ENCODE assay signal across 24 cellular contexts in the genomic region with DNA sequence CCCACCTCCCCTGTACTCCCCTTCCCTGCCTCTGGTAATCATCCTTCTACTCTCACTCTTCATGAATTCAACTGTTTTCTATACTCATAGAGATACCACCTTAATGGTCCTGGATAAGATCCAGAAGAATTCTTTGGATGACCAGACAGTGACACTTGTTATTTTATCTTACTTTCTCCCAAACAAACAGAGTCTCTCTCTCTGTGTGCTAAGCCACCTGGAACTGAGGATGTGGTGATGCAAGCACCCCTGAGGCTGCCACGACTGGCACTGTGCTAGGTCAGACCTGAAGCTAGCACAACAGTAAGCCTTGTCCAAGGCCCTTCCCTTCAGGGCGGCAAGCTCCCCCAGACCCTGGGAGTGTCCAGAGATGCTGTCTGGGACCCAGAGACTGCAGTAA.
DNase-seq lines count a peak whose midpoint lies in the region; ATAC-seq, FAIRE-seq and TF ChIP-seq lines count a peak whose summit lies in the region.
"Had no signal": no experiment of that assay in that cellular context is flagged by ENCODE, and none has a peak within 500 bp of the region (broad histone marks: within the 10 kb centered on the region; RNA-seq: fewer than 3 reads in every experiment).

No MANE protein-coding gene starts in this region.

- TF ChIP-seq EP300 in A549 (IDR thresholded peaks at IDR 0.05): peak; percentile 82 to 91; a peak in 3 of 5 replicates

- no peak overlapping the region for H2BK5ac ChIP-seq in mesenchymal stem cell (ENCODE audit: low read depth, low read length, poor library complexity, severe bottlenecking)

- no peak overlapping the region for H3K9ac ChIP-seq in mammary epithelial cell (ENCODE audit: insufficient read depth, low read length)
- no peak overlapping the region for H3K9ac ChIP-seq in mesenchymal stem cell (ENCODE audit: low read length)

- H3K4me1 ChIP-seq in A549: peaks cover 36% of the 10 kb centered on the region
- H3K4me1 ChIP-seq in mammary epithelial cell (ENCODE audit: insufficient read depth, low read length): no peaks in the 10 kb centered on the region
- H3K4me1 ChIP-seq in mesenchymal stem cell (ENCODE audit: control insufficient read depth, insufficient read depth, low read depth, low read length): peaks cover 12% of the 10 kb centered on the region
- no peaks in the 10 kb centered on the region for H3K4me1 ChIP-seq in PC-9 (replicated peaks; ENCODE audit: insufficient read depth)
- H3K4me1 ChIP-seq: prostate gland, uterus had no signal

- H3K4me2 ChIP-seq in A549 (peak overlapping the region; percentile 49), mammary epithelial cell (ENCODE audit: insufficient read depth, low read depth, low read length) (no peak overlapping the region), mesenchymal stem cell (ENCODE audit: low read length, poor library complexity, severe bottlenecking) (no peak overlapping the region), PC-9 (no peak overlapping the region)

- BruUV-seq in mammary epithelial cell (replicated peaks; lab: Mats Ljungman, UMichigan): no TSS peak
- no TSS peak for BruUV-seq in PC-9 (replicated peaks; lab: Mats Ljungman, UMichigan)

- H3K9me3 ChIP-seq in A549 (peaks cover 8% of the 10 kb centered on the region; the same call in 1 of the 3 replicates), mammary epithelial cell (replicated peaks; ENCODE audit: insufficient read depth, low read length) (no peaks in the 10 kb centered on the region), mesenchymal stem cell (ENCODE audit: control insufficient read depth, low read length) (no peaks in the 10 kb centered on the region), PC-9 (ENCODE audit: insufficient read depth, low read depth) (no peaks in the 10 kb centered on the region)
- H3K9me3 ChIP-seq: prostate gland, uterus had no signal

- no peak overlapping the region for H2BK12ac ChIP-seq in mesenchymal stem cell (ENCODE audit: low read length in 2 of 2)

- H3K27ac ChIP-seq in A549 (peak overlapping the region; percentile 83 to 86), mammary epithelial cell (ENCODE audit: insufficient read depth, low read depth, low read length) (no peak overlapping the region), mesenchymal stem cell (ENCODE audit: low read length, poor library complexity, severe bottlenecking) (peak overlapping the region; percentile 98), PC-9 (no peak overlapping the region)
- H3K27ac ChIP-seq: prostate gland, uterus had no signal

- DNase-seq in A549 (ENCODE audit: low read depth in 1 of 2, low spot score in 1 of 2): peak; percentile 15 to 87
- DNase-seq in HTR-8/SVneo (ENCODE audit: insufficient read length, low spot score): peak; percentile 11
- peak; percentile 58 for DNase-seq in mammary epithelial cell
- DNase-seq in mesenchymal stem cell: peak; percentile 24
- no peak for DNase-seq in germinal center (ENCODE audit: low spot score)
- DNase-seq in PC-9: no peak
- no peak for DNase-seq in glutamatergic neuron
- no peak for DNase-seq in H7
- DNase-seq: activated CD4-positive, alpha-beta memory T cell treated with anti-CD3 and anti-CD28 coated beads for 36 hours; activated naive CD4-positive, alpha-beta T cell; anterior cingulate cortex; DMS153; HFFc6; hypothalamus; left cardiac atrium; NCI-H1048; NCI-H1930; NCI-H524; Right ventricle myocardium superior; T-helper 17 cell; uterus had no signal

- no peak overlapping the region for H2BK120ac ChIP-seq in mesenchymal stem cell (ENCODE audit: low read depth, low read length)

- H3K14ac ChIP-seq in mesenchymal stem cell (ENCODE audit: low read length in 2 of 2): no peak overlapping the region

- H3K27me3 Mint-ChIP-seq in glutamatergic neuron (ENCODE audit: unreplicated experiment): no peaks in the 10 kb centered on the region
- H3K27me3 Mint-ChIP-seq: activated CD4-positive, alpha-beta memory T cell treated with anti-CD3 and anti-CD28 coated beads for 36 hours; T-helper 17 cell had no signal

- ATAC-seq in A549: peak; percentile 91 to 94
- ATAC-seq: left cardiac atrium, T-helper 17 cell had no signal

- intact Hi-C loops in mammary epithelial cell (cut with micrococcal nuclease): no loop called here
- intact Hi-C loops in PC-9 (cut with micrococcal nuclease; ENCODE audit: unreplicated experiment): no loop called here

- no peak overlapping the region for H2AK5ac ChIP-seq in mesenchymal stem cell (ENCODE audit: low read length, severe bottlenecking)

- no peak overlapping the region for H3K27ac Mint-ChIP-seq in glutamatergic neuron (ENCODE audit: unreplicated experiment)
- H3K27ac Mint-ChIP-seq: activated CD4-positive, alpha-beta memory T cell treated with anti-CD3 and anti-CD28 coated beads for 36 hours; HFFc6; T-helper 17 cell had no signal

- H3K4me3 ChIP-seq in A549 (no peak overlapping the region), mammary epithelial cell (replicated peaks in 1 of 3; ENCODE audit: insufficient read depth in 1 of 3, low read depth in 2 of 3, low read length in 3 of 3) (no peak overlapping the region), mesenchymal stem cell (ENCODE audit: insufficient read depth in 1 of 2, low read depth in 1 of 2, low read length in 2 of 2) (no peak overlapping the region), PC-9 (no peak overlapping the region), H7 (ENCODE audit: insufficient read depth, low read depth, low read length) (no peak overlapping the region)
- H3K4me3 ChIP-seq: prostate gland, uterus had no signal

- H3K4me3 Mint-ChIP-seq in glutamatergic neuron (ENCODE audit: unreplicated experiment): no peak overlapping the region
- H3K4me3 Mint-ChIP-seq: activated CD4-positive, alpha-beta memory T cell treated with anti-CD3 and anti-CD28 coated beads for 36 hours; HFFc6; neural crest cell; T-helper 17 cell had no signal

- H2AFZ ChIP-seq in mammary epithelial cell (ENCODE audit: low read depth, low read length) (peak overlapping the region; percentile 61), mesenchymal stem cell (ENCODE audit: low read depth, low read length) (no peak overlapping the region), PC-9 (no peak overlapping the region)

- H3K79me1 ChIP-seq in mesenchymal stem cell (replicated peaks; ENCODE audit: low read length, poor library complexity, severe bottlenecking): no peaks in the 10 kb centered on the region

- TF ChIP-seq POLR2A in A549 (IDR thresholded peaks at IDR 0.05; ENCODE audit: low read length): no peak

- peaks cover 5% of the 10 kb centered on the region for H3K4me1 Mint-ChIP-seq in glutamatergic neuron (ENCODE audit: low read depth, unreplicated experiment)
- H3K4me1 Mint-ChIP-seq: T-helper 17 cell had no signal

- POLR2A ChIA-PET in A549 (lab: Yijun Ruan, JAX) (no interaction called here), PC-9 (lab: Charles Lee; ENCODE audit: unreplicated experiment) (no interaction called here)

- H3K27me3 ChIP-seq in mammary epithelial cell (ENCODE audit: insufficient read depth, low read length): no peaks in the 10 kb centered on the region
- no peaks in the 10 kb centered on the region for H3K27me3 ChIP-seq in mesenchymal stem cell (ENCODE audit: control insufficient read depth in 1 of 2, insufficient read depth in 1 of 2, low read length in 2 of 2)
- H3K27me3 ChIP-seq in PC-9 (ENCODE audit: insufficient read depth, low read depth): no peaks in the 10 kb centered on the region
- H3K27me3 ChIP-seq in H7 (ENCODE audit: control insufficient read depth, insufficient read depth, low read length): no peaks in the 10 kb centered on the region
- H3K27me3 ChIP-seq: uterus had no signal

- FAIRE-seq in A549 (lab: Jason Lieb, UNC) (peak; percentile 73), HTR-8/SVneo (lab: Jason Lieb, UNC) (peak; percentile 33)
- FAIRE-seq: colon had no signal

- peaks cover 2% of the 10 kb centered on the region for H3K9me3 Mint-ChIP-seq in glutamatergic neuron (ENCODE audit: unreplicated experiment)
- H3K9me3 Mint-ChIP-seq: neural crest cell had no signal

- peak; percentile 23 to 59; a peak in 4 of 5 replicates for TF ChIP-seq RAD21 in A549 (conservative IDR thresholded peaks at IDR 0.05 in 1 of 2, IDR thresholded peaks at IDR 0.05 in 1 of 2)

- no peak overlapping the region for H3K18ac ChIP-seq in mesenchymal stem cell (ENCODE audit: low read depth in 1 of 2, low read length in 2 of 2)

- H4K20me1 ChIP-seq in mammary epithelial cell (ENCODE audit: insufficient read depth, low read length) (no peaks in the 10 kb centered on the region), PC-9 (ENCODE audit: insufficient read depth) (no peaks in the 10 kb centered on the region)

- H3K36me3 ChIP-seq in mammary epithelial cell (ENCODE audit: insufficient read depth, low read length): no peaks in the 10 kb centered on the region
- peaks cover 0 to 9% of the 10 kb centered on the region in 2 experiments for H3K36me3 ChIP-seq in mesenchymal stem cell (ENCODE audit: control insufficient read depth in 1 of 2, insufficient read depth in 2 of 2, low read depth in 1 of 2, low read length in 2 of 2)
- no peaks in the 10 kb centered on the region for H3K36me3 ChIP-seq in PC-9 (ENCODE audit: low read depth)
- no peaks in the 10 kb centered on the region for H3K36me3 ChIP-seq in H7 (replicated peaks; ENCODE audit: control insufficient read depth, insufficient read depth, low read length)
- H3K36me3 ChIP-seq: prostate gland, uterus had no signal

- no peak overlapping the region for H4K8ac ChIP-seq in mesenchymal stem cell (ENCODE audit: low read length)

- no peak overlapping the region for H3K4ac ChIP-seq in mesenchymal stem cell (ENCODE audit: low read depth in 1 of 2, low read length in 2 of 2)

- dilution Hi-C loops in mammary epithelial cell (cut with HindIII; ENCODE audit: low sequenced_read_pairs): no loop called here

- H3K79me2 ChIP-seq in mammary epithelial cell (ENCODE audit: insufficient read depth, low read length) (no peaks in the 10 kb centered on the region), PC-9 (ENCODE audit: low read depth) (no peaks in the 10 kb centered on the region)

- H3K9me2 ChIP-seq in PC-9 (ENCODE audit: insufficient read depth): no peaks in the 10 kb centered on the region

- no peak overlapping the region for H2BK15ac ChIP-seq in mesenchymal stem cell (ENCODE audit: low read depth, poor library complexity, severe bottlenecking)

- TF ChIP-seq CTCF in A549 (IDR thresholded peaks at IDR 0.05) (no peak), mammary epithelial cell (conservative IDR thresholded peaks at IDR 0.05 in 1 of 2, IDR thresholded peaks at IDR 0.05 in 1 of 2; ENCODE audit: extremely low read depth in 1 of 2, insufficient read depth in 1 of 2, low read depth in 1 of 2, low read length in 2 of 2) (no peak), PC-9 (conservative IDR thresholded peaks at IDR 0.05) (no peak), glutamatergic neuron (IDR thresholded peaks at IDR 0.05; ENCODE audit: partially characterized antibody, unreplicated experiment) (no peak)

- H3K23ac ChIP-seq in mesenchymal stem cell (ENCODE audit: low read length in 2 of 2): no peak overlapping the region

- 11% methylated on average over 2 of the region's 2 CpGs for WGBS in A549 (ENCODE audit: missing lambda C conversion rate)
- WGBS in mammary epithelial cell (ENCODE audit: low coverage, missing lambda C conversion rate): 0% methylated on average over 2 of the region's 2 CpGs
- 76% methylated on average over 2 of the region's 2 CpGs for WGBS in mesenchymal stem cell

- no peaks in the 10 kb centered on the region for H3K36me3 Mint-ChIP-seq in glutamatergic neuron (ENCODE audit: unreplicated experiment)
- H3K36me3 Mint-ChIP-seq: activated CD4-positive, alpha-beta memory T cell treated with anti-CD3 and anti-CD28 coated beads for 36 hours had no signal

- CTCF ChIA-PET in A549 (lab: Yijun Ruan, JAX): interaction anchor here (0.8 kb wide), 1 partner anchor 69 kb away, joined by 3 read pairs; no protein-coding TSS in a partner anchor
- CTCF ChIA-PET in mammary epithelial cell (lab: Charles Lee; ENCODE audit: low non-redundant PET): no interaction called here
- CTCF ChIA-PET in PC-9 (lab: Charles Lee): no interaction called here

- no peaks in the 10 kb centered on the region for H3F3A ChIP-seq in PC-9 (ENCODE audit: insufficient read depth, low read depth)

- no peak overlapping the region for H4K91ac ChIP-seq in mesenchymal stem cell (ENCODE audit: low read length)

- in situ Hi-C loops in mammary epithelial cell (cut with MboI; ENCODE audit: low sequenced_read_pairs in 2 of 2): no loop called here

Comparison
In these comparisons a context has a peak if more than half of its experiments do, and no peak if none do; other contexts are left out.
1. DNase-seq: peak in A549 (2 of 2), HTR-8/SVneo (single experiment), mammary epithelial cell (single experiment) and mesenchymal stem cell (single experiment); none in germinal center (single experiment), PC-9 (0 of 2), glutamatergic neuron (single experiment) and H7 (single experiment).
2. H3K27ac ChIP-seq: peak in A549 (2 of 2) and mesenchymal stem cell (single experiment); none in mammary epithelial cell (single experiment) and PC-9 (single experiment).